Comparison of ENCODE assay signal across 24 cellular contexts in genomic region chr1:31812158-31812829, GRCh38. TPM values are rescaled to one million over a fixed set of nuclear protein-coding genes. Genes with fewer than 3 reads are reported as not detected.
DNase-seq lines count a peak whose midpoint lies in the region; ATAC-seq and TF ChIP-seq lines count a peak whose summit lies in the region.
"Had no signal": no experiment of that assay in that cellular context is flagged by ENCODE, and none has a peak within 500 bp of the region (broad histone marks: within the 10 kb centered on the region; RNA-seq: fewer than 3 reads in every experiment).

No MANE protein-coding gene starts in this region.

- peak; percentile 51 for DNase-seq in right atrium auricular region (ENCODE audit: low spot score)
- DNase-seq in Right ventricle myocardium inferior (ENCODE audit: missing footprints) = no peak
- DNase-seq in mesenteric fat pad (ENCODE audit: low spot score) = peak; percentile 51
- no peak for DNase-seq in esophagus squamous epithelium (lab: John Stamatoyannopoulos, UW)
- DNase-seq in neuronal stem cell (ENCODE audit: low spot score) = no peak
- DNase-seq in activated CD4-positive, alpha-beta T cell treated with anti-CD3 and anti-CD28 coated beads, Interleukin-2, amount 10 ng/mL, durations not matched to agents 7 days and 5 days = no peak
- DNase-seq: activated CD4-positive, alpha-beta T cell treated with anti-CD3 and anti-CD28 coated beads, Interleukin-2, amount 50 U/mL, for 4 hours; activated CD4-positive, CD25-positive, alpha-beta regulatory T cell; activated effector memory CD4-positive, alpha-beta T cell treated with anti-CD3 and anti-CD28 coated beads, Interleukin-2, amount 50 U/mL, for 16 hours; activated T-cell treated with anti-CD3 and anti-CD28 coated beads for 4 hours; Calu3; cerebellar nuclear complex; Karpas-422; NCI-H1048; NK-92 treated with Interleukin-12 subunit alpha and Interleukin-12 subunit beta, amount 100 ng/mL, for 24 hours; SIG-M5; stimulated activated naive CD8-positive, alpha-beta T cell treated with anti-CD3 and anti-CD28 coated beads, Interleukin-15, amount 100 ng/mL, for 72 hours had no signal

- H3K9ac ChIP-seq in neuronal stem cell (ENCODE audit: low read depth, low read length, poor library complexity) = no peak overlapping the region

- H2BK15ac ChIP-seq in neuronal stem cell (ENCODE audit: low read length) = no peak overlapping the region

- H2BK5ac ChIP-seq in neuronal stem cell (ENCODE audit: low read length) = no peak overlapping the region

- H3K27me3 ChIP-seq in right atrium auricular region = no peaks in the 10 kb centered on the region
- H3K27me3 ChIP-seq in esophagus squamous epithelium = no peaks in the 10 kb centered on the region
- peaks cover 0 to 25% (median 0%) of the 10 kb centered on the region in 3 experiments for H3K27me3 ChIP-seq in neuronal stem cell (ENCODE audit: control insufficient read depth in 3 of 3, insufficient read depth in 3 of 3, low read depth in 1 of 3, low read length in 3 of 3)
- H3K27me3 ChIP-seq: tibial artery had no signal

- H2AK5ac ChIP-seq in neuronal stem cell (ENCODE audit: low read depth, low read length) = no peak overlapping the region

- WGBS in esophagus squamous epithelium, 2 donors = 77 to 86% methylated on average over 8 to 9 of the region's 9 CpGs
- no CpG with 5 or more reads among the region's 9 CpGs for WGBS in neuronal stem cell (ENCODE audit: extremely low coverage in 2 of 2, insufficient read length in 2 of 2, insufficient replicate concordance in 1 of 2), 2 donors

- H2BK12ac ChIP-seq in neuronal stem cell (ENCODE audit: low read length) = no peak overlapping the region

- no peaks in the 10 kb centered on the region for H3K36me3 Mint-ChIP-seq in activated CD4-positive, alpha-beta T cell treated with anti-CD3 and anti-CD28 coated beads, Interleukin-2, amount 10 ng/mL, durations not matched to agents 7 days and 5 days (ENCODE audit: low read depth)
- H3K36me3 Mint-ChIP-seq: mesothelial cell of epicardium; naive thymus-derived CD4-positive, alpha-beta T cell had no signal

- H3K4me1 ChIP-seq in right atrium auricular region (no peaks in the 10 kb centered on the region), esophagus squamous epithelium (peaks cover 0 to 16% (median 3%) of the 10 kb centered on the region in 3 donors), neuronal stem cell (ENCODE audit: control insufficient read depth in 2 of 2, insufficient read depth in 1 of 2, low read depth in 1 of 2, low read length in 2 of 2) (peaks cover 0 to 4% of the 10 kb centered on the region in 2 donors)
- H3K4me1 ChIP-seq: tibial artery had no signal

- peaks cover 7% of the 10 kb centered on the region for H3K27me3 Mint-ChIP-seq in activated CD4-positive, alpha-beta T cell treated with anti-CD3 and anti-CD28 coated beads, Interleukin-2, amount 10 ng/mL, durations not matched to agents 7 days and 5 days
- H3K27me3 Mint-ChIP-seq: stimulated activated naive CD8-positive, alpha-beta T cell treated with anti-CD3 and anti-CD28 coated beads, Interleukin-15, amount 100 ng/mL, for 72 hours had no signal

- no peak overlapping the region for H3K18ac ChIP-seq in neuronal stem cell (ENCODE audit: low read length)

- no peaks in the 10 kb centered on the region for H3K9me3 Mint-ChIP-seq in activated CD4-positive, alpha-beta T cell treated with anti-CD3 and anti-CD28 coated beads, Interleukin-2, amount 10 ng/mL, durations not matched to agents 7 days and 5 days
- H3K9me3 Mint-ChIP-seq: naive thymus-derived CD4-positive, alpha-beta T cell; stimulated activated naive CD8-positive, alpha-beta T cell treated with anti-CD3 and anti-CD28 coated beads, Interleukin-15, amount 100 ng/mL, for 72 hours had no signal

- peaks cover 12% of the 10 kb centered on the region for H3K4me1 Mint-ChIP-seq in activated CD4-positive, alpha-beta T cell treated with anti-CD3 and anti-CD28 coated beads, Interleukin-2, amount 10 ng/mL, durations not matched to agents 7 days and 5 days

- H3K4me3 ChIP-seq in right atrium auricular region = no peak overlapping the region
- H3K4me3 ChIP-seq in esophagus squamous epithelium = no peak overlapping the region
- no peak overlapping the region for H3K4me3 ChIP-seq in neuronal stem cell (ENCODE audit: low read length in 2 of 2)
- H3K4me3 ChIP-seq: GM12878, skin epidermis, tibial artery had no signal

- no peak overlapping the region for H3K14ac ChIP-seq in neuronal stem cell (ENCODE audit: low read length)

- H2AFZ ChIP-seq in neuronal stem cell (ENCODE audit: low read length) = no peak overlapping the region

- H3K27ac Mint-ChIP-seq in activated CD4-positive, alpha-beta T cell treated with anti-CD3 and anti-CD28 coated beads, Interleukin-2, amount 10 ng/mL, durations not matched to agents 7 days and 5 days = no peak overlapping the region
- H3K27ac Mint-ChIP-seq: mesothelial cell of epicardium; stimulated activated naive CD8-positive, alpha-beta T cell treated with anti-CD3 and anti-CD28 coated beads, Interleukin-15, amount 100 ng/mL, for 72 hours had no signal

- no peak for TF ChIP-seq CTCF in right atrium auricular region (IDR thresholded peaks at IDR 0.05)
- no peak for TF ChIP-seq CTCF in esophagus squamous epithelium (IDR thresholded peaks at IDR 0.05)

- no peak overlapping the region for H3K23ac ChIP-seq in neuronal stem cell (ENCODE audit: low read depth, low read length, poor library complexity)

- H3K27ac ChIP-seq in right atrium auricular region (no peak overlapping the region), angular gyrus (ENCODE audit: low read depth, low read length) (peak overlapping the region; percentile 98), esophagus squamous epithelium (no peak overlapping the region), neuronal stem cell (replicated peaks; ENCODE audit: low read length) (no peak overlapping the region)
- H3K27ac ChIP-seq: C4-2B, skin epidermis, tibial artery had no signal

- H2BK120ac ChIP-seq in neuronal stem cell (ENCODE audit: low read depth, low read length) = no peak overlapping the region

- intact Hi-C loops in Right ventricle myocardium inferior (cut with DNase I) (no loop called here), esophagus squamous epithelium (cut with DNase I) (loop anchor here (10.0 kb wide), 1 partner anchor 153 kb away; no protein-coding TSS in a partner anchor)

- H3K4me3 Mint-ChIP-seq in activated CD4-positive, alpha-beta T cell treated with anti-CD3 and anti-CD28 coated beads, Interleukin-2, amount 10 ng/mL, durations not matched to agents 7 days and 5 days = no peak overlapping the region
- H3K4me3 Mint-ChIP-seq: mesothelial cell of epicardium; naive thymus-derived CD4-positive, alpha-beta T cell; stimulated activated naive CD8-positive, alpha-beta T cell treated with anti-CD3 and anti-CD28 coated beads, Interleukin-15, amount 100 ng/mL, for 72 hours had no signal

- no peak overlapping the region for H4K91ac ChIP-seq in neuronal stem cell (ENCODE audit: low read depth, low read length, poor library complexity)

- CTCF ChIA-PET in activated CD4-positive, alpha-beta T cell treated with anti-CD3 and anti-CD28 coated beads, Interleukin-2, amount 10 ng/mL, durations not matched to agents 7 days and 5 days (lab: Charles Lee) = interaction anchor here (1.1 to 2.6 kb wide), 6 partner anchors 8 to 24 kb away, joined by 3 to 16 read pairs (median 3); no protein-coding TSS in a partner anchor

- no peak overlapping the region for H3K4me2 ChIP-seq in neuronal stem cell (ENCODE audit: insufficient read depth, low read length, poor library complexity, severe bottlenecking)

- POLR2A ChIA-PET in activated CD4-positive, alpha-beta T cell treated with anti-CD3 and anti-CD28 coated beads, Interleukin-2, amount 10 ng/mL, durations not matched to agents 7 days and 5 days (lab: Charles Lee) = no interaction called here

- TF ChIP-seq POLR2A in esophagus squamous epithelium (IDR thresholded peaks at IDR 0.05) = no peak

- H4K8ac ChIP-seq in neuronal stem cell (ENCODE audit: low read depth, low read length) = no peak overlapping the region

- H3K4ac ChIP-seq in neuronal stem cell (ENCODE audit: low read length) = no peak overlapping the region

- no peaks in the 10 kb centered on the region for H3K36me3 ChIP-seq in right atrium auricular region
- no peaks in the 10 kb centered on the region for H3K36me3 ChIP-seq in esophagus squamous epithelium
- no peaks in the 10 kb centered on the region for H3K36me3 ChIP-seq in neuronal stem cell (replicated peaks in 1 of 2; ENCODE audit: control insufficient read depth in 2 of 2, insufficient read depth in 2 of 2, low read length in 2 of 2)
- H3K36me3 ChIP-seq: tibial artery had no signal

- ATAC-seq in Right ventricle myocardium inferior = no peak
- ATAC-seq: GM12878; naive thymus-derived CD4-positive, alpha-beta T cell had no signal

- H3K9me3 ChIP-seq in right atrium auricular region (no peaks in the 10 kb centered on the region), esophagus squamous epithelium (no peaks in the 10 kb centered on the region), neuronal stem cell (replicated peaks in 1 of 2; ENCODE audit: control insufficient read depth in 2 of 2, insufficient read depth in 1 of 2, low read depth in 1 of 2, low read length in 2 of 2) (no peaks in the 10 kb centered on the region)
- H3K9me3 ChIP-seq: tibial artery had no signal

- H3K79me1 ChIP-seq in neuronal stem cell (ENCODE audit: low read depth, low read length) = no peaks in the 10 kb centered on the region

RNA-seq across cellular contexts. Expression of gene SPOCD1, which starts 3.5 kb away (rescaled TPM):
- total RNA-seq in right atrium auricular region (under 1 TPM in 1 of 2 donors, not detected in 1; 0.43 TPM), Right ventricle myocardium inferior (not detected), mesenteric fat pad (9.5 TPM), esophagus squamous epithelium (under 1 TPM in 3 of 4 donors, not detected in 1; 0.18 to 0.40 (median 0.38) TPM)
- 1.1 TPM for polyA plus RNA-seq in neuronal stem cell (2013, experiment 1 of 2)
- polyA plus RNA-seq in neuronal stem cell (2013, experiment 2 of 2) = 0.97 TPM
- under 1 TPM; 0.08 to 0.25 TPM for total RNA-seq in activated CD4-positive, alpha-beta T cell treated with anti-CD3 and anti-CD28 coated beads, Interleukin-2, amount 10 ng/mL, durations not matched to agents 7 days and 5 days
- polyA plus RNA-seq: naive thymus-derived CD4-positive, alpha-beta T cell had no signal

RNA-seq across cellular contexts. Expression of gene ADGRB2, which starts 48.2 kb away (rescaled TPM):
- total RNA-seq in right atrium auricular region (10 to 100 TPM; 14.4 to 19.1 TPM), Right ventricle myocardium inferior (16.1 TPM), mesenteric fat pad (3.9 TPM), esophagus squamous epithelium (1 to 10 TPM in 2 of 4 donors, under 1 TPM in 2; 0.18 to 2.1 (median 0.86) TPM)
- polyA plus RNA-seq in neuronal stem cell (2013, experiment 1 of 2) = 25.2 TPM
- 24.4 TPM for polyA plus RNA-seq in neuronal stem cell (2013, experiment 2 of 2)
- under 1 TPM; 0.27 to 0.31 TPM for total RNA-seq in activated CD4-positive, alpha-beta T cell treated with anti-CD3 and anti-CD28 coated beads, Interleukin-2, amount 10 ng/mL, durations not matched to agents 7 days and 5 days
- polyA plus RNA-seq: naive thymus-derived CD4-positive, alpha-beta T cell had no signal

Comparison
In these comparisons a context has a peak if more than half of its experiments do, and no peak if none do; other contexts are left out.
1. DNase-seq: peak in right atrium auricular region (single experiment) and mesenteric fat pad (single experiment); none in Right ventricle myocardium inferior (single experiment), esophagus squamous epithelium (single experiment), neuronal stem cell (single experiment) and activated CD4-positive, alpha-beta T cell treated with anti-CD3 and anti-CD28 coated beads, Interleukin-2, amount 10 ng/mL, durations not matched to agents 7 days and 5 days (single experiment).